8 cellular contexts compared by ENCODE assay signal in genomic region chr1:24321712-24322635, GRCh38. TPM values are rescaled to one million over a fixed set of nuclear protein-coding genes. Genes with fewer than 3 reads are reported as not detected.
DNase-seq lines count a peak whose midpoint lies in the region; ATAC-seq and TF ChIP-seq lines count a peak whose summit lies in the region.

No MANE protein-coding gene starts in this region.

- TF ChIP-seq CTCF in AG04450 (IDR thresholded peaks at IDR 0.05; ENCODE audit: low read depth, low read length), result no peak
- TF ChIP-seq CTCF in colonic mucosa (IDR thresholded peaks at IDR 0.05), result no peak
- TF ChIP-seq CTCF in right lobe of liver (IDR thresholded peaks at IDR 0.05), result no peak

- peaks cover 33% of the 10 kb centered on the region for H3K27me3 ChIP-seq in AG04450 (ENCODE audit: control insufficient read depth, insufficient read depth, low read length)
- no peaks in the 10 kb centered on the region for H3K27me3 ChIP-seq in colonic mucosa
- H3K27me3 ChIP-seq in right lobe of liver, result no peaks in the 10 kb centered on the region

- TF ChIP-seq POLR2A in GM19193 (IDR thresholded peaks at IDR 0.05; ENCODE audit: extremely low read depth, insufficient read depth, insufficient read length), result peak; percentile 51
- peak; percentile 65 for TF ChIP-seq POLR2A in right lobe of liver (IDR thresholded peaks at IDR 0.05)

- peak overlapping the region; percentile 51 for H3K27ac Mint-ChIP-seq in activated CD4-positive, alpha-beta T cell treated with anti-CD3 and anti-CD28 coated beads for 36 hours

- H3K27ac ChIP-seq in AG04450 (ENCODE audit: low read depth, low read length) (peak overlapping the region; percentile 57), colonic mucosa (no peak overlapping the region), right lobe of liver (peak overlapping the region; percentile 53 to 84 (median 72))

- no peaks in the 10 kb centered on the region for H3K36me3 Mint-ChIP-seq in activated CD4-positive, alpha-beta T cell treated with anti-CD3 and anti-CD28 coated beads for 36 hours (ENCODE audit: low read depth)

- POLR2A ChIA-PET in AG04450 (lab: Yijun Ruan, JAX), result interaction anchor here (0.6 to 1.8 kb wide), 4 partner anchors 20 to 58 kb away, joined by 3 to 9 read pairs (median 3); no protein-coding TSS in a partner anchor
- POLR2A ChIA-PET in activated CD4-positive, alpha-beta T cell treated with anti-CD3 and anti-CD28 coated beads for 36 hours (lab: Charles Lee), result interaction anchor here (0.7 to 0.8 kb wide), 2 partner anchors 29 to 68 kb away, joined by 3 read pairs; no protein-coding TSS in a partner anchor

- H3K9ac ChIP-seq in colonic mucosa (ENCODE audit: low read depth in 2 of 2, low read length in 2 of 2), result peak overlapping the region; percentile 52 to 83

- H3K4me1 Mint-ChIP-seq in activated CD4-positive, alpha-beta T cell treated with anti-CD3 and anti-CD28 coated beads for 36 hours, result peaks cover 40% of the 10 kb centered on the region

- peak; percentile 76 for ATAC-seq in activated CD4-positive, alpha-beta T cell treated with anti-CD3 and anti-CD28 coated beads for 36 hours
- ATAC-seq in right lobe of liver, result peak; percentile 82 to 89 (median 87)
- ATAC-seq in HG02571 (IDR thresholded peaks at IDR 0.05; ENCODE audit: unreplicated experiment), result no peak

- H3K4me1 ChIP-seq in colonic mucosa (peaks cover 7% of the 10 kb centered on the region), right lobe of liver (peaks cover 0 to 21% (median under 1%) of the 10 kb centered on the region in 4 donors)

- peaks cover 70% of the 10 kb centered on the region for H3K27me3 Mint-ChIP-seq in activated CD4-positive, alpha-beta T cell treated with anti-CD3 and anti-CD28 coated beads for 36 hours

- DNase-seq in AG04450 (ENCODE audit: low read depth, low spot score) (peak; percentile 51), Kasumi-1 (lab: John Stamatoyannopoulos, UW) (peak; percentile 24 to 28), colonic mucosa (peak; percentile 53), right lobe of liver (peak; percentile 66 to 70 (median 67))
- peak; percentile 87 for DNase-seq in activated CD4-positive, alpha-beta T cell treated with anti-CD3 and anti-CD28 coated beads for 36 hours
- DNase-seq in stimulated activated CD4-positive, alpha-beta T cell treated with anti-CD3 and anti-CD28 coated beads, TNF-alpha, amount 100 ng/mL, for 4 hours (ENCODE audit: low read depth in 3 of 3), result peak; percentile 29 to 44 (median 29)

- intact Hi-C loops in activated CD4-positive, alpha-beta T cell treated with anti-CD3 and anti-CD28 coated beads for 36 hours (cut with DNase I, micrococcal nuclease), result loop anchor here (1.0 to 5.0 kb wide), 5 partner anchors 45 to 425 kb away; partner anchors contain the start of gene CLIC4 (in 1 of the 2)
- intact Hi-C loops in colonic mucosa (cut with DNase I) (no loop called here), right lobe of liver (cut with DNase I) (no loop called here)

- H3K36me3 ChIP-seq in colonic mucosa (no peaks in the 10 kb centered on the region), right lobe of liver (no peaks in the 10 kb centered on the region)

- H3K9me3 Mint-ChIP-seq in activated CD4-positive, alpha-beta T cell treated with anti-CD3 and anti-CD28 coated beads for 36 hours (ENCODE audit: low read depth), result no peaks in the 10 kb centered on the region

- H3K4me3 ChIP-seq in AG04450 (ENCODE audit: low read depth, low read length) (peak overlapping the region; percentile 54), colonic mucosa (peak overlapping the region; percentile 58), right lobe of liver (peak overlapping the region; percentile 73 to 85 (median 73))

- CTCF ChIA-PET in AG04450 (lab: Charles Lee), result interaction anchor here (1.0 to 1.9 kb wide), 4 partner anchors 28 to 123 kb away, joined by 3 to 14 read pairs (median 7); no protein-coding TSS in a partner anchor
- CTCF ChIA-PET in activated CD4-positive, alpha-beta T cell treated with anti-CD3 and anti-CD28 coated beads for 36 hours (lab: Charles Lee), result interaction anchor here (0.6 to 4.7 kb wide), 15 partner anchors 12 to 917 kb away, joined by 3 to 22 read pairs (median 4); no protein-coding TSS in a partner anchor

- no peaks in the 10 kb centered on the region; the same call in 1 of the 2 replicates for H3K9me3 ChIP-seq in AG04450 (ENCODE audit: control insufficient read depth, insufficient read depth, low read length)
- no peaks in the 10 kb centered on the region for H3K9me3 ChIP-seq in colonic mucosa
- no peaks in the 10 kb centered on the region for H3K9me3 ChIP-seq in right lobe of liver

- 20% methylated on average over 1 of the region's 86 CpGs for WGBS in right lobe of liver (ENCODE audit: insufficient coverage, low coverage, low lambda C conversion rate, missing lambda C conversion rate)

- H3K4me3 Mint-ChIP-seq in activated CD4-positive, alpha-beta T cell treated with anti-CD3 and anti-CD28 coated beads for 36 hours, result peak overlapping the region; percentile 62

RNA-seq across cellular contexts. Expression of gene GRHL3, which starts 2.8 kb away (rescaled TPM):
- 0.04 TPM in 1 of 2 replicates, not detected in the other for polyA plus RNA-seq in AG04450 (2011; rRNA removed)
- not detected in 2 replicates for polyA minus RNA-seq in AG04450 (2011; rRNA and poly(A)+ RNA removed)
- not detected for total RNA-seq in activated CD4-positive, alpha-beta T cell treated with anti-CD3 and anti-CD28 coated beads for 36 hours
- 1 to 10 TPM in 1 of 2 donors, under 1 TPM in 1; 0.64 to 1.5 TPM for total RNA-seq in colonic mucosa
- total RNA-seq in right lobe of liver, result under 1 TPM in 5 of 6 experiments, not detected in 1; 0.20 to 1.00 (median 0.26) TPM

Comparison
In these comparisons a context has a peak if more than half of its experiments do, and no peak if none do; other contexts are left out.
1. DNase-seq: peak in every context shown above with its lines; median percentile 87 in activated CD4-positive, alpha-beta T cell treated with anti-CD3 and anti-CD28 coated beads for 36 hours; 67 in right lobe of liver; 53 in colonic mucosa; 51 in AG04450; 29 in stimulated activated CD4-positive, alpha-beta T cell treated with anti-CD3 and anti-CD28 coated beads, TNF-alpha, amount 100 ng/mL, for 4 hours; 26 in Kasumi-1.
2. intact Hi-C loops: an anchor here in activated CD4-positive, alpha-beta T cell treated with anti-CD3 and anti-CD28 coated beads for 36 hours (1.0 to 5.0 kb wide); none called in colonic mucosa and right lobe of liver.